In the genomic region with DNA sequence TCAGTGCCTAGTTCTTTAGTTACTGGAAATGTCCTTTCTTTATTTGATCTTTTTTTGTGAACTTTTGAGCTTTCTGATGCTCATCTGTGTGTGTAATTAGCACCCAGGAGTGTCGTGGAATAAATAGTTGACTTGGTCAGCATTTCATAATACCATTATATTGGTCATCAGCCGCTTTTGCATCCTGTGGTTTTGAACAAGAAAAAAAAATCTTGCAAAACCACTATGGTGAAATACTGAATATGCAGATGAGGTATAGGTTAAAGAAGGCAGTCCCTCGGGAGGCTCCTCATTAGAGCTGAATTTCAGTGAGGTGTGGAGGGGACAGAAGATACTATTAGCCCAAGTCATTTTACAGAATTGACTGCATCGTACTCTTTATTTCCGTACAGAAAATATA, we compare ENCODE assay signal across 10 cellular contexts.
DNase-seq lines count a peak whose midpoint lies in the region; TF ChIP-seq lines count a peak whose summit lies in the region.
"Had no signal": no experiment of that assay in that cellular context is flagged by ENCODE, and none has a peak within 500 bp of the region (broad histone marks: within the 10 kb centered on the region; RNA-seq: fewer than 3 reads in every experiment).

No MANE protein-coding gene starts in this region.

- H3K4me3 ChIP-seq in cardiac fibroblast (replicated peaks in 1 of 2; ENCODE audit: low read depth in 2 of 2, low read length in 2 of 2) = no peak overlapping the region
- H3K4me3 ChIP-seq in neutrophil (ENCODE audit: low read depth in 1 of 2, low read length in 1 of 2) = peak overlapping the region in 1 of 2 experiments; percentile 41

- DNase-seq in AML-193 (lab: John Stamatoyannopoulos, UW) = peak; percentile 98
- DNase-seq in NCI-H69 (lab: John Stamatoyannopoulos, UW) = peak; percentile 62
- DNase-seq in cardiac fibroblast (ENCODE audit: low read depth in 2 of 2) = peak; percentile 77 to 84
- no peak for DNase-seq in stimulated activated CD4-positive, alpha-beta T cell treated with anti-CD3 and anti-CD28 coated beads, Interleukin-4, amount 100 ng/mL, for 24 hours
- no peak for DNase-seq in cerebellar cortex (ENCODE audit: low spot score)
- DNase-seq in NCI-H2196 (lab: John Stamatoyannopoulos, UW; ENCODE audit: unreplicated experiment) = no peak
- no peak for DNase-seq in NCI-H524 (lab: John Stamatoyannopoulos, UW)
- DNase-seq: activated naive CD4-positive, alpha-beta T cell; NCI-H1694 had no signal

- H3K27ac ChIP-seq in neutrophil = peak overlapping the region; percentile 81

- no peaks in the 10 kb centered on the region for H3K36me3 ChIP-seq in neutrophil

- H3K27me3 ChIP-seq in neutrophil = no peaks in the 10 kb centered on the region

- H3K9me3 ChIP-seq in neutrophil = no peaks in the 10 kb centered on the region

- H3K4me1 ChIP-seq in neutrophil (ENCODE audit: control insufficient read depth in 1 of 2, insufficient read depth in 1 of 2, low read depth in 1 of 2, low read length in 1 of 2) = peaks cover 81 to 94% of the 10 kb centered on the region in 2 experiments

- no peak for TF ChIP-seq CTCF in cardiac fibroblast (IDR thresholded peaks at IDR 0.05; ENCODE audit: low read depth, low read length)
- TF ChIP-seq CTCF in neutrophil (IDR thresholded peaks at IDR 0.05) = no peak

Comparison
In these comparisons a context has a peak if more than half of its experiments do, and no peak if none do; other contexts are left out.
1. DNase-seq: peak in AML-193 (2 of 2), NCI-H69 (single experiment) and cardiac fibroblast (2 of 2); none in stimulated activated CD4-positive, alpha-beta T cell treated with anti-CD3 and anti-CD28 coated beads, Interleukin-4, amount 100 ng/mL, for 24 hours (single experiment), cerebellar cortex (single experiment), NCI-H2196 (single experiment) and NCI-H524 (0 of 2).